In genomic region chr3:106920609-106921008, GRCh38 we compare ENCODE assay signal across 26 cellular contexts.
"Had no signal": no experiment of that assay in that cellular context is flagged by ENCODE, and none has a peak within 500 bp of the region (broad histone marks: within the 10 kb centered on the region; RNA-seq: fewer than 3 reads in every experiment).

No MANE protein-coding gene starts in this region.

- ATAC-seq: natural killer cell; psoas muscle; right cardiac atrium; sciatic nerve; stimulated activated effector memory CD8-positive, alpha-beta T cell treated with anti-CD3 and anti-CD28 coated beads, Interleukin-12 subunit alpha, Interleukin-12 subunit beta, amount 100 ng/mL, for 72 hours; stimulated activated naive B cell treated with anti-CD40 and anti-IgM and Interleukin-4, amounts not matched to agents 10 μg/mL and 1 μg/mL and 100 μg/mL, for 72 hours had no signal

- H3K27me3 ChIP-seq: neural progenitor cell, ovary, spleen, stomach, thyroid gland, tibial nerve, upper lobe of left lung, vagina had no signal

- H3K4me3 ChIP-seq: neural progenitor cell, ovary, psoas muscle, skin epidermis, smooth muscle cell, spleen, stomach, thoracic aorta, thyroid gland, tibial nerve, upper lobe of left lung, vagina had no signal

- DNase-seq: natural killer cell; occipital lobe; ovary; posterior cingulate gyrus; psoas muscle; right cardiac atrium; spleen; stimulated activated CD4-positive, alpha-beta T cell treated with anti-CD3 and anti-CD28 coated beads, Interleukin-12 subunit alpha, Interleukin-12 subunit beta, amount 100 ng/mL, for 4 hours; stimulated activated CD4-positive, alpha-beta T cell treated with anti-CD3 and anti-CD28 coated beads, Interleukin-1b, Interleukin-23, amount 100 ng/mL, for 48 hours; stimulated activated CD4-positive, alpha-beta T cell treated with anti-CD3 and anti-CD28 coated beads, Interleukin-4, amount 100 ng/mL, for 1 hour; stimulated activated naive B cell treated with anti-CD40 and anti-IgM and Interleukin-4, amounts not matched to agents 10 μg/mL and 1 μg/mL and 100 μg/mL, for 72 hours; stimulated activated naive CD4-positive, alpha-beta T cell treated with Interleukin-2 at 50 U/mL for 16 hours; stomach; thyroid gland; trophoblast cell; upper lobe of left lung had no signal

- H3K4me1 ChIP-seq: neural progenitor cell, parathyroid adenoma, psoas muscle, spleen, stomach, thyroid gland, tibial nerve, upper lobe of left lung, vagina had no signal

- H3K4me2 ChIP-seq: neural progenitor cell, smooth muscle cell had no signal

- H3K79me2 ChIP-seq: parathyroid adenoma had no signal

- H2AFZ ChIP-seq: neural progenitor cell, parathyroid adenoma had no signal

- H3K36me3 ChIP-seq: neural progenitor cell, ovary, spleen, stomach, thoracic aorta, thyroid gland, tibial nerve, upper lobe of left lung, vagina had no signal

- H3K9me3 ChIP-seq: ovary, psoas muscle, spleen, stomach, thoracic aorta, thyroid gland, tibial nerve, upper lobe of left lung, vagina had no signal

- H3K27ac ChIP-seq: neural progenitor cell, ovary, parathyroid adenoma, psoas muscle, skin epidermis, spleen, stomach, thoracic aorta, thyroid gland, tibial nerve, upper lobe of left lung, vagina had no signal

- H3K9ac ChIP-seq: neural progenitor cell, parathyroid adenoma had no signal

- FAIRE-seq: urothelium cell line had no signal
